Comparison of ENCODE assay signal across 8 cellular contexts in the genomic region with DNA sequence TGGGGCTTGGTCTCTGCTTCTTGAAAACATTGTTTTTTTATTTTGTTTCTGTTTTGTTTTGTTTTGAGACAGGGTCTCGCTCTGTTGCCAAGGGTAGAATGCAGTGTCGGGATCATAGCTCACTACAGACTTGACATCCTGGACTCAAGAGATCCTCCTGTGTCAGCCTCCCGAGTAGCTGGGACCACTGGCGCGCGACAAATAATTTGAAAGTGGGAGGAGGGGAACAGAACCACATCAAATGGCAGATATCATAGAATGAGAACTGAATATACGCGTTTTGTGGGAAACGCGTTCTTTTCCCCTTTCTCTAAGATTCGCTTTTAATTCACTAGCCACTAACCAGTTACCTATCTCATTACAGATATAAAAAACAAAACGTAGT. TPM values are rescaled to one million over a fixed set of nuclear protein-coding genes. Genes with fewer than 3 reads are reported as not detected.
DNase-seq lines count a peak whose midpoint lies in the region; ATAC-seq, FAIRE-seq and TF ChIP-seq lines count a peak whose summit lies in the region.

No MANE protein-coding gene starts in this region.

- TF ChIP-seq RAD21 in A549 (conservative IDR thresholded peaks at IDR 0.05 in 1 of 2, IDR thresholded peaks at IDR 0.05 in 1 of 2) = no peak

- H3K27ac ChIP-seq in A549 (peak overlapping the region; percentile 56 to 76), body of pancreas (peak overlapping the region; percentile 68 to 96 (median 92)), lower lobe of right lung (peak overlapping the region; percentile 98), transverse colon (peak overlapping the region; percentile 97 to 99 (median 98))

- H3K36me3 ChIP-seq in body of pancreas (replicated peaks in 1 of 2; ENCODE audit: insufficient read depth in 1 of 2, low read depth in 2 of 2) = no peaks in the 10 kb centered on the region
- no peaks in the 10 kb centered on the region for H3K36me3 ChIP-seq in lower lobe of right lung
- H3K36me3 ChIP-seq in transverse colon = no peaks in the 10 kb centered on the region

- WGBS in A549 (ENCODE audit: missing lambda C conversion rate) = 36% methylated on average over 12 of the region's 12 CpGs
- WGBS in body of pancreas, 2 donors = 11% methylated on average over 12 of the region's 12 CpGs
- 16 to 18% methylated on average over 12 of the region's 12 CpGs for WGBS in transverse colon (ENCODE audit: low coverage in 1 of 2), 2 donors

- in situ Hi-C loops in transverse colon (cut with MboI; ENCODE audit: low pct_ligation_motif_present in 1 of 4, low pct_unique_long_range_greater_than_20kb in 1 of 4, low sequenced_read_pairs in 3 of 4) = loop anchor here in 1 of 4 donors (10.0 kb wide), 1 partner anchor 86 kb away; no protein-coding TSS in a partner anchor

- TF ChIP-seq POLR2A in A549 (IDR thresholded peaks at IDR 0.05; ENCODE audit: low read length) (no peak), body of pancreas (IDR thresholded peaks at IDR 0.05) (no peak), transverse colon (IDR thresholded peaks at IDR 0.05) (no peak)

- no peaks in the 10 kb centered on the region; the same call in 1 of the 2 replicates for H3K27me3 Mint-ChIP-seq in HFFc6 (ENCODE audit: insufficient read depth)

- H3K36me3 Mint-ChIP-seq in HFFc6 (ENCODE audit: low read depth) = peaks cover 5% of the 10 kb centered on the region; the same call in 1 of the 2 replicates

- POLR2A ChIA-PET in A549 (lab: Yijun Ruan, JAX) = interaction anchor here (0.6 to 1.1 kb wide), 6 partner anchors 8 to 324 kb away, joined by 3 to 4 read pairs (median 3); no protein-coding TSS in a partner anchor

- H3K4me2 ChIP-seq in A549 = peak overlapping the region; percentile 85

- H3K27ac Mint-ChIP-seq in HFFc6 = peak overlapping the region; percentile 88

- ATAC-seq in A549 = peak; percentile 1 to 3; a peak in 2 of 6 replicates
- no peak for ATAC-seq in body of pancreas
- no peak for ATAC-seq in lower lobe of right lung

- intact Hi-C loops in body of pancreas (cut with DNase I) = no loop called here
- intact Hi-C loops in lower lobe of right lung (cut with DNase I) = no loop called here
- intact Hi-C loops in transverse colon (cut with DNase I; ENCODE audit: low total_unique reads) = no loop called here

- H3K9me3 Mint-ChIP-seq in HFFc6 = no peaks in the 10 kb centered on the region

- H3K27me3 ChIP-seq in body of pancreas = no peaks in the 10 kb centered on the region
- H3K27me3 ChIP-seq in lower lobe of right lung (ENCODE audit: low read depth) = no peaks in the 10 kb centered on the region
- peaks cover 3% of the 10 kb centered on the region for H3K27me3 ChIP-seq in transverse colon

- TF ChIP-seq CTCF in A549 (IDR thresholded peaks at IDR 0.05) (no peak), HFFc6 (IDR thresholded peaks at IDR 0.05) (no peak), body of pancreas (IDR thresholded peaks at IDR 0.05) (no peak), lower lobe of right lung (IDR thresholded peaks at IDR 0.05) (no peak), transverse colon (IDR thresholded peaks at IDR 0.05) (no peak)

- CTCF ChIA-PET in A549 (lab: Yijun Ruan, JAX) = interaction anchor here (0.5 to 9.7 kb wide), 23 partner anchors 12 to 623 kb away, joined by 3 to 86 read pairs (median 3); no protein-coding TSS in a partner anchor

- FAIRE-seq in A549 (lab: Jason Lieb, UNC) = no peak

- H3K4me1 Mint-ChIP-seq in HFFc6 (ENCODE audit: low read depth) = peaks cover 35% of the 10 kb centered on the region

- H3K9me3 ChIP-seq in A549 (no peaks in the 10 kb centered on the region), body of pancreas (no peaks in the 10 kb centered on the region), lower lobe of right lung (no peaks in the 10 kb centered on the region), transverse colon (no peaks in the 10 kb centered on the region)

- H3K4me3 ChIP-seq in A549 (peak overlapping the region; percentile 90), body of pancreas (peak overlapping the region; percentile 44 to 85), lower lobe of right lung (peak overlapping the region; percentile 96), transverse colon (peak overlapping the region; percentile 79 to 100 (median 92))

- TF ChIP-seq EP300 in A549 (IDR thresholded peaks at IDR 0.05) (no peak), transverse colon (IDR thresholded peaks at IDR 0.05; ENCODE audit: low read depth) (no peak)

- DNase-seq in A549 (ENCODE audit: low read depth in 1 of 2, low spot score in 1 of 2) (no peak), HFFc6 (no peak), body of pancreas (no peak), lower lobe of right lung (no peak), transverse colon (no peak), NCI-H1436 (lab: John Stamatoyannopoulos, UW) (no peak), hepatic stellate cell (ENCODE audit: low spot score) (no peak), iPS-NIHi7 (ENCODE audit: extremely low spot score) (no peak)

- peak overlapping the region; percentile 97 for H3K4me3 Mint-ChIP-seq in HFFc6

- peaks cover 22% of the 10 kb centered on the region for H3K4me1 ChIP-seq in A549
- peaks cover 34% of the 10 kb centered on the region for H3K4me1 ChIP-seq in body of pancreas
- H3K4me1 ChIP-seq in lower lobe of right lung = peaks cover 34% of the 10 kb centered on the region
- H3K4me1 ChIP-seq in transverse colon = peaks cover 0 to 28% (median 13%) of the 10 kb centered on the region in 4 donors

TF ChIP-seq in A549, 52 proteins besides CTCF, POLR2A, EP300 and RAD21 (continues in another document):
- TF ChIP-seq ZFP36 (IDR thresholded peaks at IDR 0.05; ENCODE audit: borderline replicate concordance, partially characterized antibody) (no peak), CHD2 (IDR thresholded peaks at IDR 0.05; ENCODE audit: low read length, partially characterized antibody) (no peak), RNF2 (IDR thresholded peaks at IDR 0.05; ENCODE audit: borderline replicate concordance, low read depth) (no peak), NR3C1 (IDR thresholded peaks at IDR 0.05) (no peak), FOSB (CRISPR knock-in tag; IDR thresholded peaks at IDR 0.05) (no peak), SREBF2 (IDR thresholded peaks at IDR 0.05) (no peak)
- TF ChIP-seq, protein P1, sequence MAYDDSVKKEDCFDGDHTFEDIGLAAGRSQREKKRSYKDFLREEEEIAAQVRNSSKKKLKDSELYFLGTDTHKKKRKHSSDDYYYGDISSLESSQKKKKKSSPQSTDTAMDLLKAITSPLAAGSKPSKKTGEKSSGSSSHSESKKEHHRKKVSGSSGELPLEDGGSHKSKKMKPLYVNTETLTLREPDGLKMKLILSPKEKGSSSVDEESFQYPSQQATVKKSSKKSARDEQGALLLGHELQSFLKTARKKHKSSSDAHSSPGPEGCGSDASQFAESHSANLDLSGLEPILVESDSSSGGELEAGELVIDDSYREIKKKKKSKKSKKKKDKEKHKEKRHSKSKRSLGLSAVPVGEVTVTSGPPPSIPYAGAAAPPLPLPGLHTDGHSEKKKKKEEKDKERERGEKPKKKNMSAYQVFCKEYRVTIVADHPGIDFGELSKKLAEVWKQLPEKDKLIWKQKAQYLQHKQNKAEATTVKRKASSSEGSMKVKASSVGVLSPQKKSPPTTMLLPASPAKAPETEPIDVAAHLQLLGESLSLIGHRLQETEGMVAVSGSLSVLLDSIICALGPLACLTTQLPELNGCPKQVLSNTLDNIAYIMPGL (CRISPR knock-in tag; IDR thresholded peaks at IDR 0.05; ENCODE audit: borderline replicate concordance) = no peak
- TF ChIP-seq, protein P2, sequence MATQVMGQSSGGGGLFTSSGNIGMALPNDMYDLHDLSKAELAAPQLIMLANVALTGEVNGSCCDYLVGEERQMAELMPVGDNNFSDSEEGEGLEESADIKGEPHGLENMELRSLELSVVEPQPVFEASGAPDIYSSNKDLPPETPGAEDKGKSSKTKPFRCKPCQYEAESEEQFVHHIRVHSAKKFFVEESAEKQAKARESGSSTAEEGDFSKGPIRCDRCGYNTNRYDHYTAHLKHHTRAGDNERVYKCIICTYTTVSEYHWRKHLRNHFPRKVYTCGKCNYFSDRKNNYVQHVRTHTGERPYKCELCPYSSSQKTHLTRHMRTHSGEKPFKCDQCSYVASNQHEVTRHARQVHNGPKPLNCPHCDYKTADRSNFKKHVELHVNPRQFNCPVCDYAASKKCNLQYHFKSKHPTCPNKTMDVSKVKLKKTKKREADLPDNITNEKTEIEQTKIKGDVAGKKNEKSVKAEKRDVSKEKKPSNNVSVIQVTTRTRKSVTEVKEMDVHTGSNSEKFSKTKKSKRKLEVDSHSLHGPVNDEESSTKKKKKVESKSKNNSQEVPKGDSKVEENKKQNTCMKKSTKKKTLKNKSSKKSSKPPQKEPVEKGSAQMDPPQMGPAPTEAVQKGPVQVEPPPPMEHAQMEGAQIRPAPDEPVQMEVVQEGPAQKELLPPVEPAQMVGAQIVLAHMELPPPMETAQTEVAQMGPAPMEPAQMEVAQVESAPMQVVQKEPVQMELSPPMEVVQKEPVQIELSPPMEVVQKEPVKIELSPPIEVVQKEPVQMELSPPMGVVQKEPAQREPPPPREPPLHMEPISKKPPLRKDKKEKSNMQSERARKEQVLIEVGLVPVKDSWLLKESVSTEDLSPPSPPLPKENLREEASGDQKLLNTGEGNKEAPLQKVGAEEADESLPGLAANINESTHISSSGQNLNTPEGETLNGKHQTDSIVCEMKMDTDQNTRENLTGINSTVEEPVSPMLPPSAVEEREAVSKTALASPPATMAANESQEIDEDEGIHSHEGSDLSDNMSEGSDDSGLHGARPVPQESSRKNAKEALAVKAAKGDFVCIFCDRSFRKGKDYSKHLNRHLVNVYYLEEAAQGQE (IDR thresholded peaks at IDR 0.05) = no peak

RNA-seq across cellular contexts. Expression of gene VPS13C, which starts 0.6 kb away (rescaled TPM):
- 26.5 and 29.5 TPM in 2 replicates for polyA plus RNA-seq in A549 (2011; rRNA removed)
- 2.4 and 2.6 TPM in 2 replicates for polyA plus RNA-seq in A549 (2012; cell fraction: cytosol; rRNA removed)
- 4.2 and 8.5 TPM in 2 replicates for polyA plus RNA-seq in A549 (2012; cell fraction: nucleus; rRNA removed)
- 12.2 to 13.2 TPM (median 13.0 TPM) in 3 replicates for polyA plus RNA-seq in A549 (2017; fragmentation: RNase III; extraction: RNeasy Plus Mini Kit Qiagen cat#74134 plus additional on column Dnase treatment)
- 57.2 and 69.6 TPM in 2 replicates for polyA minus RNA-seq in A549 (2011; rRNA and poly(A)+ RNA removed)
- 10 to 100 TPM; 21.0 to 29.8 (median 22.6) TPM for total RNA-seq in HFFc6 (2021; fragmentation: NEBNext Ultra II Directional; extraction: Animal tissue kit (Norgen Biotek cat#: 25700))
- 10 to 100 TPM; 67.2 to 68.6 TPM for total RNA-seq in body of pancreas
- total RNA-seq in lower lobe of right lung = 100 TPM
- 100 to 1,000 TPM in 1 of 4 donors, 10 to 100 TPM in 3; 48.3 to 105 (median 73.2) TPM for total RNA-seq in transverse colon

RNA-seq across cellular contexts. Expression of gene C2CD4A, which starts 5.9 kb away (rescaled TPM):
- 0.04 TPM in 1 of 2 replicates, not detected in the other for polyA plus RNA-seq in A549 (2011; rRNA removed)
- polyA plus RNA-seq in A549 (2012; cell fraction: cytosol; rRNA removed) = 0.03 TPM in 2 replicates
- polyA plus RNA-seq in A549 (2012; cell fraction: nucleus; rRNA removed) = 0.05 and 0.09 TPM in 2 replicates
- 0.10 to 0.32 TPM (median 0.21 TPM) in 3 replicates for polyA plus RNA-seq in A549 (2017; fragmentation: RNase III; extraction: RNeasy Plus Mini Kit Qiagen cat#74134 plus additional on column Dnase treatment)
- not detected in 2 replicates for polyA minus RNA-seq in A549 (2011; rRNA and poly(A)+ RNA removed)
- not detected for total RNA-seq in HFFc6 (2021; fragmentation: NEBNext Ultra II Directional; extraction: Animal tissue kit (Norgen Biotek cat#: 25700))
- total RNA-seq in body of pancreas = 1 to 10 TPM; 1.6 to 2.1 TPM
- total RNA-seq in lower lobe of right lung = 0.18 TPM
- total RNA-seq in transverse colon = 1 to 10 TPM in 1 of 4 donors, under 1 TPM in 3; 0.14 to 2.8 (median 0.77) TPM

Comparison
In these comparisons a context has a peak if more than half of its experiments do, and no peak if none do; other contexts are left out.
1. ATAC-seq: peak in A549 (2 of 2); none in body of pancreas (single experiment) and lower lobe of right lung (0 of 2).
2. Peak in every context shown above with its lines, with median percentiles within 50 percentile points of each other: H3K27ac ChIP-seq and H3K4me3 ChIP-seq.